ENCODE assay signal across 11 cellular contexts in the genomic region with DNA sequence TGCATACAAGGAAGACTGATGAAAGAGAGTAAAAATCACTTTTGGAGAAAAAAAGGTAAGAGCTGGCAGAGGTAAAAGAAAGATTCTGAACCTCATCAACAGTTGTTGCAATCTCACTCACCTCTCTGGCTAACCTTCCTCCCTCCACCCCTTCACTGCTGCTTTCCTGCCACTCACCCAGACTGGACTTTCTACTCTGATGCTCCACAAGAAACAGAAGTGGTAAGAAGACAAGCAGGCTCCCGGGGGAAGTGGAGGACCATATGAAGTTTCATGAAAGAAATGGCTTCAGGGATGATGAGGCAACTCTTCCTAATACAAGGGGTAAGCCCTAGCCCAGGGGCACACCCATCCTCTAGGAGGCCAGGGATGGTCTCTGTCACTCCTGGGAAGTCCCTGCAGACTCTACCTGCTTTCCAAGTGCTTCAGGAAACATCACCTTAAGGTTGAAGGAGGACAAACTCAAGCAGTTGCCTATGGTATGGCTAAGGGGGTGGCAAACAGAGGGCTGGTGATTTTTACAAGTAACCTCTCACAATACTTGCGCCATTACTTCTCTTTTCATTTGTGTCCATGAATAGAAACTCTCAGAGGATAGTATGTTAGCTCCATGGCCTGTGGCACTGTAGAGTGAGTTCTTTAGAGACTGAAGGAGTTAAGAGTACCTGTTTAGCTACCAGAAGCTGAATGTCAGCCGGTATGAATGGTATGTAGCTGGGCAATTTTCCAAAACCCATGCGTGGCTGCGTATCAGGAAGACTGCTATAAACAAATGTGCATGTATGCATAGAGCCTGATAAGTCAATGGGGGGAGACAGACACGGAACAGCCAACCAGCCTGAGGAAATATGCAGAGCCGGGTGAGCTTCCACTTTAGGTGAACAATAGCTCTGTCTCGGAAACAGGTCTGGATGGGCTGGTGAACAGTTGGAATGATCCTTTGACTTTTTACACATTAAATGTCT.
DNase-seq lines count a peak whose midpoint lies in the region; ATAC-seq and TF ChIP-seq lines count a peak whose summit lies in the region.
"Had no signal": no experiment of that assay in that cellular context is flagged by ENCODE, and none has a peak within 500 bp of the region (broad histone marks: within the 10 kb centered on the region; RNA-seq: fewer than 3 reads in every experiment).

No MANE protein-coding gene starts in this region.

- DNase-seq in NCI-H748 (lab: John Stamatoyannopoulos, UW; ENCODE audit: unreplicated experiment) (peak; percentile 10), NCI-H748 treated with DMSO at 0.1 percent for 48 hours (lab: John Stamatoyannopoulos, UW) (no peak), erythroblast (lab: John Stamatoyannopoulos, UW) (peak; percentile 88 to 95), testis (no peak)
- DNase-seq: stimulated activated CD4-positive, alpha-beta T cell treated with anti-CD3 and anti-CD28 coated beads, Interleukin-12 subunit alpha, Interleukin-12 subunit beta, amount 100 ng/mL, for 4 hours; SW 1271 had no signal

- H3K4me3 ChIP-seq in OCI-LY1 (ENCODE audit: low read depth, low read length, poor library complexity, severe bottlenecking) (no peak overlapping the region), skeletal muscle tissue (ENCODE audit: low read length in 3 of 3) (peak overlapping the region in 2 of 3 donors; percentile 4 to 9), testis (no peak overlapping the region)
- H3K4me3 ChIP-seq: tibial nerve had no signal

- 71 to 83% methylated on average over 8 of the region's 8 CpGs for WGBS in testis, 2 donors

- H2AFZ ChIP-seq in OCI-LY1 (ENCODE audit: low read length) = no peak overlapping the region

- H3K27ac ChIP-seq in OCI-LY1 (ENCODE audit: low read depth, low read length, poor library complexity, severe bottlenecking) (peak overlapping the region; percentile 37), skeletal muscle tissue (ENCODE audit: low read depth, low read length) (peak overlapping the region; percentile 42), testis (no peak overlapping the region)
- H3K27ac ChIP-seq: tibial nerve had no signal

- TF ChIP-seq POLR2A in erythroblast (IDR thresholded peaks at IDR 0.05; ENCODE audit: low read length) (peak; percentile 61), testis (IDR thresholded peaks at IDR 0.05) (no peak)

- no peaks in the 10 kb centered on the region for H4K20me1 ChIP-seq in OCI-LY1 (ENCODE audit: insufficient read depth, low read length)

- H3K79me2 ChIP-seq in OCI-LY1 (ENCODE audit: insufficient read depth, low read length) = peaks cover 100% of the 10 kb centered on the region

- H3K27me3 ChIP-seq in OCI-LY1 (ENCODE audit: insufficient read depth, low read length) = no peaks in the 10 kb centered on the region
- no peaks in the 10 kb centered on the region for H3K27me3 ChIP-seq in skeletal muscle tissue (ENCODE audit: control insufficient read depth in 3 of 3, insufficient read depth in 3 of 3, low read length in 3 of 3)
- H3K27me3 ChIP-seq in testis = no peaks in the 10 kb centered on the region
- H3K27me3 ChIP-seq: tibial nerve had no signal

- ATAC-seq in HG02938 (IDR thresholded peaks at IDR 0.05; ENCODE audit: unreplicated experiment) (no peak), GM18873 (IDR thresholded peaks at IDR 0.05; ENCODE audit: low FRiP score, unreplicated experiment) (no peak)

- H3K9ac ChIP-seq in OCI-LY1 (ENCODE audit: low read length) (no peak overlapping the region), skeletal muscle tissue (ENCODE audit: low read depth in 1 of 3, low read length in 3 of 3) (peak overlapping the region in 2 of 3 donors; percentile 34 to 45)

- 0 out of 2 replicates have a peak, but pooled peaks cover 4% of the 10 kb centered on the region for H3F3A ChIP-seq in OCI-LY1 (ENCODE audit: insufficient read depth, low read length)

- H3K9me2 ChIP-seq in OCI-LY1 (ENCODE audit: low read depth, low read length) = no peaks in the 10 kb centered on the region

- H3K4me1 ChIP-seq in OCI-LY1 (ENCODE audit: insufficient read depth, low read length, severe bottlenecking) = peaks cover 51% of the 10 kb centered on the region
- peaks cover 22 to 37% (median 34%) of the 10 kb centered on the region in 3 donors for H3K4me1 ChIP-seq in skeletal muscle tissue (ENCODE audit: control insufficient read depth in 3 of 3, insufficient read depth in 3 of 3, low read length in 3 of 3)
- H3K4me1 ChIP-seq in testis = no peaks in the 10 kb centered on the region

- no peak overlapping the region for H3K4me2 ChIP-seq in OCI-LY1 (ENCODE audit: low read length)

- TF ChIP-seq CTCF in OCI-LY1 (IDR thresholded peaks at IDR 0.05; ENCODE audit: low read length) (no peak), testis (IDR thresholded peaks at IDR 0.05) (no peak)

- H3K9me3 ChIP-seq in OCI-LY1 (ENCODE audit: low read length) = no peaks in the 10 kb centered on the region
- peaks cover 0 to 2% (median 0%) of the 10 kb centered on the region in 3 donors for H3K9me3 ChIP-seq in skeletal muscle tissue (ENCODE audit: control insufficient read depth in 3 of 3, low read length in 3 of 3)
- no peaks in the 10 kb centered on the region for H3K9me3 ChIP-seq in testis
- H3K9me3 ChIP-seq: tibial nerve had no signal

- H3K36me3 ChIP-seq in OCI-LY1 (ENCODE audit: insufficient read depth, low read length) = peaks cover 73% of the 10 kb centered on the region
- no peaks in the 10 kb centered on the region for H3K36me3 ChIP-seq in skeletal muscle tissue (ENCODE audit: control insufficient read depth in 3 of 3, insufficient read depth in 3 of 3, low read length in 3 of 3)
- H3K36me3 ChIP-seq in testis (ENCODE audit: low read depth, missing control alignments) = no peaks in the 10 kb centered on the region
- H3K36me3 ChIP-seq: tibial nerve had no signal

- intact Hi-C loops in testis (cut with DNase I; ENCODE audit: low total_unique reads) = no loop called here

Comparison
In these comparisons a context has a peak if more than half of its experiments do, and no peak if none do; other contexts are left out.
1. DNase-seq: peak in NCI-H748 (single experiment) and erythroblast (2 of 2); none in NCI-H748 treated with DMSO at 0.1 percent for 48 hours (single experiment) and testis (single experiment).
2. H3K27ac ChIP-seq: peak in OCI-LY1 (single experiment) and skeletal muscle tissue (single experiment); none in testis (0 of 2).
3. H3K4me3 ChIP-seq: peak in skeletal muscle tissue (2 of 3); none in OCI-LY1 (single experiment) and testis (0 of 2).